Comparison of ENCODE assay signal across 13 cellular contexts in the genomic region with DNA sequence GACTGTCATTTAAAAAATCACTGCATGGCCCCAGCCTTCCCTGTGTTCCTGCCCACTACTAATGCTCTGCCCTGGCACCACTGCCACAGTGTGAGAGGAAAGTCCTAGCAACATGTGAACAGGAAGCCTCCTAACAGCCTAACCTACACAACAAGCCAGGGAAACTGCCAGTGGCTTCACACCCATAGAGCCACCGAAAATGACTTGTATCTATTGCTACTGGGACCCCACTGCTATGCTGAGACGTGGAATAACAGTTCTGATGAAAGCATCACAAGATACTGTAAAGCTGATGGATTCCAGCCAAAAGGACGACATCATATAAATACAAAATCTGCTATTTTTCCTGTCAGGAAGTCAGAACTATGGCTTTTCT.
DNase-seq lines count a peak whose midpoint lies in the region; ATAC-seq, FAIRE-seq and TF ChIP-seq lines count a peak whose summit lies in the region.
"Had no signal": no experiment of that assay in that cellular context is flagged by ENCODE, and none has a peak within 500 bp of the region (broad histone marks: within the 10 kb centered on the region; RNA-seq: fewer than 3 reads in every experiment).

No MANE protein-coding gene starts in this region.

- no peak for TF ChIP-seq CTCF in CD4-positive, alpha-beta T cell (IDR thresholded peaks at IDR 0.05)
- TF ChIP-seq CTCF in Loucy (conservative IDR thresholded peaks at IDR 0.05; ENCODE audit: low read length) (no peak), H1 (IDR thresholded peaks at IDR 0.05; ENCODE audit: control extremely low read depth in 1 of 3, insufficient read depth in 1 of 3, low read depth in 1 of 3, low read length in 3 of 3) (no peak)

- H4K8ac ChIP-seq in H1 (ENCODE audit: extremely low read depth, insufficient read depth, low read length) = no peak overlapping the region

- H3K56ac ChIP-seq in H1 (replicated peaks; ENCODE audit: insufficient read length, low read depth, low read length) = no peak overlapping the region

- no peaks in the 10 kb centered on the region for H3K9me3 Mint-ChIP-seq in CD4-positive, alpha-beta T cell
- H3K9me3 Mint-ChIP-seq in naive B cell = no peaks in the 10 kb centered on the region
- H3K9me3 Mint-ChIP-seq: WTC11 had no signal

- H2BK12ac ChIP-seq in H1 (ENCODE audit: low read depth, low read length) = no peak overlapping the region

- H2BK5ac ChIP-seq in H1 (ENCODE audit: low read depth, low read length) = no peak overlapping the region

- H3K4me3 Mint-ChIP-seq in CD4-positive, alpha-beta T cell = peak overlapping the region; percentile 52
- peak overlapping the region in 5 of 8 donors; percentile 20 to 55 (median 43) for H3K4me3 Mint-ChIP-seq in naive B cell
- H3K4me3 Mint-ChIP-seq: WTC11 had no signal

- WGBS in H1 (ENCODE audit: extremely low coverage in 1 of 2, insufficient coverage in 1 of 2, insufficient read length in 1 of 2, insufficient replicate concordance in 2 of 2, low coverage in 1 of 2, low lambda C conversion rate in 2 of 2, missing lambda C conversion rate in 1 of 2), 2 experiments = 54% methylated on average over 3 of the region's 3 CpGs; no CpG with 5 or more reads in 1 of the 2 experiments

- intact Hi-C loops in CD4-positive, alpha-beta T cell (cut with DNase I, micrococcal nuclease) = no loop called here

- H3K9me3 ChIP-seq in CD4-positive, alpha-beta T cell (ENCODE audit: control insufficient read depth, low read length) = no peaks in the 10 kb centered on the region
- no peaks in the 10 kb centered on the region for H3K9me3 ChIP-seq in Loucy (ENCODE audit: insufficient read depth, low read depth, low read length)
- no peaks in the 10 kb centered on the region for H3K9me3 ChIP-seq in H1 (ENCODE audit: insufficient read depth in 2 of 2, low read depth in 1 of 2, low read length in 1 of 2)
- H3K9me3 ChIP-seq: uterus had no signal

- peaks cover 100% of the 10 kb centered on the region for H3K4me1 Mint-ChIP-seq in CD4-positive, alpha-beta T cell (ENCODE audit: low read depth)
- peaks cover 77 to 99% (median 99%) of the 10 kb centered on the region in 3 donors for H3K4me1 Mint-ChIP-seq in naive B cell

- H3K23me2 ChIP-seq in H1 (ENCODE audit: low read depth, low read length) = no peaks in the 10 kb centered on the region; the same call in 1 of the 2 replicates

- no peaks in the 10 kb centered on the region for H3K27me3 ChIP-seq in CD4-positive, alpha-beta T cell (ENCODE audit: control insufficient read depth, insufficient read depth, low read length)
- H3K27me3 ChIP-seq in Loucy (ENCODE audit: insufficient read depth, low read length, poor library complexity, severe bottlenecking) (no peaks in the 10 kb centered on the region), H1 (replicated peaks in 1 of 4; ENCODE audit: control insufficient read depth in 3 of 4, extremely low read depth in 1 of 4, insufficient read depth in 3 of 4, low read length in 3 of 4) (no peaks in the 10 kb centered on the region)
- H3K27me3 ChIP-seq: uterus had no signal

- peak; percentile 37 for ATAC-seq in CD4-positive, alpha-beta T cell (ENCODE audit: poor library complexity)
- ATAC-seq in naive B cell (ENCODE audit: low read depth in 2 of 2) (peak in 1 of 2 donors; percentile 18), GM21360 (IDR thresholded peaks at IDR 0.05; ENCODE audit: unreplicated experiment) (no peak)
- ATAC-seq: WTC11 had no signal

- H3K4me3 ChIP-seq in Loucy (ENCODE audit: low read length, poor library complexity, severe bottlenecking) (no peak overlapping the region), H1 (ENCODE audit: extremely low read depth in 1 of 4, insufficient read depth in 2 of 4, low read depth in 3 of 4, low read length in 4 of 4) (no peak overlapping the region)
- H3K4me3 ChIP-seq: uterus had no signal

- H4K20me1 ChIP-seq in Loucy (ENCODE audit: insufficient read depth, low read length, poor library complexity, severe bottlenecking) (peaks cover 80% of the 10 kb centered on the region), H1 (replicated peaks in 1 of 2; ENCODE audit: control insufficient read depth in 1 of 2, insufficient read depth in 2 of 2, low read length in 2 of 2) (no peaks in the 10 kb centered on the region)

- 0 out of 2 replicates have a peak, but pooled peaks cover 3% of the 10 kb centered on the region for H3K79me1 ChIP-seq in H1 (ENCODE audit: low read depth, low read length)

- no peak overlapping the region for H3K14ac ChIP-seq in H1 (ENCODE audit: insufficient read length)

- no peaks in the 10 kb centered on the region for H3K9me2 ChIP-seq in Loucy (replicated peaks; ENCODE audit: low read depth, low read length)

- 0 out of 2 replicates have a peak overlapping the region, but pooled peaks have one; percentile 82 for H2AK5ac ChIP-seq in H1 (ENCODE audit: low read depth, low read length)

- H3K4me1 ChIP-seq in Loucy (ENCODE audit: insufficient read depth, low read length, poor library complexity, severe bottlenecking) (peaks cover 52% of the 10 kb centered on the region), H1 (replicated peaks in 1 of 4; ENCODE audit: control insufficient read depth in 3 of 4, insufficient read depth in 4 of 4, low read length in 3 of 4) (peaks cover 5 to 19% (median 10%) of the 10 kb centered on the region in 4 experiments; a peak in 6 of 7 replicates)

- POLR2A ChIA-PET in CD4-positive, alpha-beta T cell (lab: Charles Lee) = interaction anchor here (0.8 kb wide), 1 partner anchor 14 kb away, joined by 3 read pairs; no protein-coding TSS in a partner anchor
- POLR2A ChIA-PET in H1 (lab: Charles Lee; ENCODE audit: partially characterized antibody) = no interaction called here

- H2BK15ac ChIP-seq in H1 (ENCODE audit: low read length) = no peak overlapping the region

- no peak for TF ChIP-seq RAD21 in H1 (IDR thresholded peaks at IDR 0.05 in 1 of 2, conservative IDR thresholded peaks at IDR 0.05 in 1 of 2; ENCODE audit: low read depth in 2 of 2, low read length in 2 of 2)

- H3F3A ChIP-seq in Loucy (ENCODE audit: low read depth) = no peaks in the 10 kb centered on the region

- no peak overlapping the region for H4K5ac ChIP-seq in H1 (ENCODE audit: insufficient read length, low read depth, low read length)

- TF ChIP-seq POLR2A in H1 (IDR thresholded peaks at IDR 0.05; ENCODE audit: control extremely low read depth in 1 of 2, low read depth in 2 of 2, low read length in 2 of 2) = no peak

- no peaks in the 10 kb centered on the region for H3K36me3 ChIP-seq in Loucy (ENCODE audit: insufficient read depth, low read length)
- H3K36me3 ChIP-seq in H1 (ENCODE audit: control insufficient read depth in 2 of 4, insufficient read depth in 4 of 4, low read length in 3 of 4) = no peaks in the 10 kb centered on the region
- H3K36me3 ChIP-seq: uterus had no signal

- H3K23ac ChIP-seq in H1 (ENCODE audit: insufficient read length) = no peak overlapping the region

- H3K79me2 ChIP-seq in Loucy (ENCODE audit: insufficient read depth, low read length) = peaks cover 99% of the 10 kb centered on the region
- peaks cover 0 to 10% of the 10 kb centered on the region in 2 experiments; a peak in 1 of 4 replicates for H3K79me2 ChIP-seq in H1 (ENCODE audit: control insufficient read depth in 1 of 2, insufficient read depth in 2 of 2, low read length in 2 of 2)

- H2AFZ ChIP-seq in Loucy (ENCODE audit: low read length) (no peak overlapping the region), H1 (ENCODE audit: low read length) (no peak overlapping the region)

- H3K27ac Mint-ChIP-seq in CD4-positive, alpha-beta T cell = peak overlapping the region; percentile 56
- H3K27ac Mint-ChIP-seq in naive B cell = peak overlapping the region in 5 of 6 donors; percentile 36 to 78 (median 49)
- H3K27ac Mint-ChIP-seq: WTC11 had no signal

- peaks cover 5% of the 10 kb centered on the region for H3K36me3 Mint-ChIP-seq in CD4-positive, alpha-beta T cell (ENCODE audit: low read depth)
- no peaks in the 10 kb centered on the region for H3K36me3 Mint-ChIP-seq in naive B cell
- H3K36me3 Mint-ChIP-seq: WTC11 had no signal

- no peak overlapping the region for H2BK20ac ChIP-seq in H1 (ENCODE audit: low read length)

- no peak for TF ChIP-seq EP300 in H1 (IDR thresholded peaks at IDR 0.05; ENCODE audit: borderline replicate concordance in 1 of 2, low read depth in 2 of 2, low read length in 2 of 2)

- H3K4me2 ChIP-seq in Loucy (ENCODE audit: low read depth, low read length, poor library complexity, severe bottlenecking) (peak overlapping the region; percentile 36), H1 (ENCODE audit: insufficient read depth in 1 of 2, low read depth in 2 of 2, low read length in 2 of 2) (no peak overlapping the region)

- H3K18ac ChIP-seq in H1 (ENCODE audit: extremely low read depth, low read length) = no peak overlapping the region

- no peak overlapping the region for H3K4ac ChIP-seq in H1 (replicated peaks; ENCODE audit: insufficient read length, low read depth, low read length)

- CTCF ChIA-PET in CD4-positive, alpha-beta T cell (lab: Charles Lee) = no interaction called here
- CTCF ChIA-PET in H1 (lab: Charles Lee; ENCODE audit: partially characterized antibody) = no interaction called here

- no peak overlapping the region for H3K9ac ChIP-seq in Loucy (ENCODE audit: low read depth, low read length, poor library complexity, severe bottlenecking)
- H3K9ac ChIP-seq in H1 (replicated peaks in 1 of 4; ENCODE audit: extremely low read depth in 1 of 4, low read depth in 3 of 4, low read length in 3 of 4) = no peak overlapping the region

- H3K27ac ChIP-seq in CD4-positive, alpha-beta T cell (ENCODE audit: low read depth, low read length) = no peak overlapping the region
- H3K27ac ChIP-seq in H1 (ENCODE audit: low read depth, low read length) = no peak overlapping the region
- H3K27ac ChIP-seq: RWPE1, uterus had no signal

- no peak for FAIRE-seq in H1 (lab: Jason Lieb, UNC)
- FAIRE-seq: D721Med, kidney had no signal

- no peaks in the 10 kb centered on the region for H3K27me3 Mint-ChIP-seq in CD4-positive, alpha-beta T cell
- no peaks in the 10 kb centered on the region for H3K27me3 Mint-ChIP-seq in naive B cell

- H2BK120ac ChIP-seq in H1 (replicated peaks; ENCODE audit: low read depth, low read length) = no peak overlapping the region

- no peak overlapping the region for H4K91ac ChIP-seq in H1 (replicated peaks; ENCODE audit: insufficient read length, low read length)

- no peak for DNase-seq in CD4-positive, alpha-beta T cell
- DNase-seq in H1 (ENCODE audit: low read depth in 1 of 2, low spot score in 2 of 2) = no peak
- DNase-seq in naive B cell = no peak
- no peak for DNase-seq in NCI-H2081 (lab: John Stamatoyannopoulos, UW)
- no peak for DNase-seq in DMS153 (lab: John Stamatoyannopoulos, UW)
- DNase-seq in activated CD8-positive, alpha-beta memory T cell treated with anti-CD3 and anti-CD28 coated beads for 24 hours = no peak
- DNase-seq: kidney, uterus had no signal

TF ChIP-seq in H1, 55 proteins besides CTCF, POLR2A, EP300 and RAD21 (continues in another document):
- no peak for TF ChIP-seq KDM4A (IDR thresholded peaks at IDR 0.05; ENCODE audit: low read depth, low read length, severe bottlenecking)
- TF ChIP-seq SIX5 (IDR thresholded peaks at IDR 0.05; ENCODE audit: low read depth, low read length) = no peak
- no peak for TF ChIP-seq GTF2F1 (IDR thresholded peaks at IDR 0.05; ENCODE audit: borderline replicate concordance, low read depth, low read length)
- no peak for TF ChIP-seq CTBP2 (IDR thresholded peaks at IDR 0.05; ENCODE audit: borderline replicate concordance, insufficient read depth, insufficient read length, low read length)
- no peak for TF ChIP-seq CREB1 (IDR thresholded peaks at IDR 0.05)
- no peak for TF ChIP-seq BACH1 (IDR thresholded peaks at IDR 0.05; ENCODE audit: low read length)
